14 cellular contexts compared by ENCODE assay signal in genomic region chr2:144642892-144643291, GRCh38.
DNase-seq lines count a peak whose midpoint lies in the region; ATAC-seq and TF ChIP-seq lines count a peak whose summit lies in the region.
"Had no signal": no experiment of that assay in that cellular context is flagged by ENCODE, and none has a peak within 500 bp of the region (broad histone marks: within the 10 kb centered on the region; RNA-seq: fewer than 3 reads in every experiment).

No MANE protein-coding gene starts in this region.

- peak overlapping the region; percentile 64; the same call in 1 of the 2 replicates for H3K4me2 ChIP-seq in BLaER1

- TF ChIP-seq CTCF in right atrium auricular region (IDR thresholded peaks at IDR 0.05) = no peak
- no peak for TF ChIP-seq CTCF in testis (IDR thresholded peaks at IDR 0.05)

- ATAC-seq in Right ventricle myocardium inferior (peak; percentile 76), right cardiac atrium (peak; percentile 51 to 77), GM21529 (IDR thresholded peaks at IDR 0.05; ENCODE audit: unreplicated experiment) (no peak)
- ATAC-seq: HCT116, HepG2 had no signal

- H3K4me1 ChIP-seq in right atrium auricular region = no peaks in the 10 kb centered on the region
- peaks cover 19% of the 10 kb centered on the region for H3K4me1 ChIP-seq in BLaER1
- no peaks in the 10 kb centered on the region for H3K4me1 ChIP-seq in right cardiac atrium (ENCODE audit: control insufficient read depth, insufficient read depth, low read length)
- H3K4me1 ChIP-seq in testis = no peaks in the 10 kb centered on the region
- H3K4me1 ChIP-seq in HAP-1 = peaks cover 8% of the 10 kb centered on the region

- H4K20me1 ChIP-seq in BLaER1 = no peaks in the 10 kb centered on the region

- no peaks in the 10 kb centered on the region for H3K27me3 ChIP-seq in right atrium auricular region
- H3K27me3 ChIP-seq in BLaER1 = no peaks in the 10 kb centered on the region
- no peaks in the 10 kb centered on the region for H3K27me3 ChIP-seq in right cardiac atrium (ENCODE audit: control insufficient read depth, insufficient read depth)
- H3K27me3 ChIP-seq in testis = no peaks in the 10 kb centered on the region
- no peaks in the 10 kb centered on the region for H3K27me3 ChIP-seq in HAP-1 (ENCODE audit: low read depth)

- 73% methylated on average over 3 of the region's 3 CpGs for WGBS in right cardiac atrium
- whole genome bisulfite sequencing in testis, 2 donors = 61 to 66% methylated on average over 3 of the region's 3 CpGs

- TF ChIP-seq POLR2A in testis (IDR thresholded peaks at IDR 0.05) = no peak

- intact Hi-C loops in Right ventricle myocardium inferior (cut with DNase I) = no loop called here
- intact Hi-C loops in right cardiac atrium (cut with DNase I) = no loop called here
- intact Hi-C loops in testis (cut with DNase I; ENCODE audit: low total_unique reads) = no loop called here

- H3K4me3 ChIP-seq in right atrium auricular region (no peak overlapping the region), BLaER1 (no peak overlapping the region), right cardiac atrium (ENCODE audit: low read length) (no peak overlapping the region), testis (no peak overlapping the region), HAP-1 (no peak overlapping the region)

- DNase-seq in Right ventricle myocardium inferior (ENCODE audit: missing footprints) (no peak), right atrium auricular region (ENCODE audit: low spot score) (no peak), right cardiac atrium (peak in 2 of 3 donors; percentile 23 to 67), testis (peak; percentile 28), CD1c-positive myeloid dendritic cell (ENCODE audit: extremely low spot score) (no peak), HAP-1 (ENCODE audit: low spot score in 2 of 2) (no peak)
- DNase-seq: ACHN, DMS53 had no signal

- H3K9ac ChIP-seq in BLaER1 = no peak overlapping the region

- in situ Hi-C loops in HAP-1 (cut with MboI; ENCODE audit: low sequenced_read_pairs) = no loop called here

- H3K9me3 ChIP-seq in right atrium auricular region (no peaks in the 10 kb centered on the region), BLaER1 (peaks cover 29% of the 10 kb centered on the region), right cardiac atrium (ENCODE audit: control insufficient read depth, low read length) (no peaks in the 10 kb centered on the region), testis (no peaks in the 10 kb centered on the region), HAP-1 (no peaks in the 10 kb centered on the region)

- no peaks in the 10 kb centered on the region for H3K36me3 ChIP-seq in right atrium auricular region
- no peaks in the 10 kb centered on the region for H3K36me3 ChIP-seq in BLaER1
- no peaks in the 10 kb centered on the region for H3K36me3 ChIP-seq in testis (ENCODE audit: low read depth, missing control alignments)
- H3K36me3 ChIP-seq in HAP-1 (replicated peaks) = no peaks in the 10 kb centered on the region

- H3K27ac ChIP-seq in right atrium auricular region (no peak overlapping the region), BLaER1 (no peak overlapping the region), right cardiac atrium (ENCODE audit: low read length) (no peak overlapping the region), testis (no peak overlapping the region)
- H3K27ac ChIP-seq: 22Rv1, C4-2B had no signal

Comparison
In these comparisons a context has a peak if more than half of its experiments do, and no peak if none do; other contexts are left out.
1. DNase-seq: peak in right cardiac atrium (2 of 3) and testis (single experiment); none in Right ventricle myocardium inferior (single experiment), right atrium auricular region (single experiment), CD1c-positive myeloid dendritic cell (single experiment) and HAP-1 (0 of 2).